1 cellular context compared by ENCODE assay signal in the genomic region with DNA sequence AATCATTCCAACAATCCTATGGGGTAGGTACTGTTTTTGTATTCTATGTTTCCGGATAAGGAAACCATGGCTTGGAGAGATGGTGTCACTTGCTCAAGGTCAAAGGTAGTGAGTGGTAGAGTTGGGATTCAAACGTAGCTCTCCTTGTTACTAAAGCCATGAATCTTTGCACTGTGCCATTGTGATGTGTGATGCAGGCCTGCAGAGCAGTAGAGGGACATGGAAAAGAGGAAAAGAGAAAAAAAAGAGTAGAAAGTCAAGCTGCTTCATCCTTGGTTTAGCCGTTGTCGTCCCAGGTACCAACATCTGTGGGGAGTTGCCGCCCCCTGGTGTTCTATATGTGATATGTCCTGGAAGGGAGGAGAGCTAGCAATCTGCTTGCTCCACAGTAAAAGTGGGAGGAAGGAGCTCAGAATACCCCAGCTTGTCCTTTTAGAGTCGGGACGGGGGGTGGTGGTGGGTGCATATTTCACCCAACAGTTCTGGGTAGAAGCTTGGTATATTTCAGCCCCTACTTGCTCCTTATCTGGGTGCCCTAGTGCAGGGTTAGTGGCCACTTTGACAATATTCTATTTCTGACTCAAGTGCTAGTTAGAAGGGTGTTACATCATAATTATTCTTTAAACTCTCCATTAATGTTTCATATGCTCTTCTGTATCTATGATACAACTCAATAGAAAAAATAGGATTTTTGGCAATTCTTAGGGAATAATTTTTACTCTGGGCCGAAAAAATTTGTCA.
TF ChIP-seq lines count a peak whose summit lies in the region.

No MANE protein-coding gene starts in this region.

TF ChIP-seq in GM12878, 131 proteins besides CTCF, POLR2A, EP300 and RAD21 (continued from another document):
- TF ChIP-seq SIN3A (IDR thresholded peaks at IDR 0.05; ENCODE audit: low read depth, low read length) (no peak), FOXK2 (IDR thresholded peaks at IDR 0.05) (no peak), BMI1 (IDR thresholded peaks at IDR 0.05; ENCODE audit: borderline replicate concordance) (no peak), NRF1 (conservative IDR thresholded peaks at IDR 0.05; ENCODE audit: low read depth, low read length) (no peak), CBX3 (IDR thresholded peaks at IDR 0.05; ENCODE audit: borderline replicate concordance, low read depth) (no peak), GABPA (IDR thresholded peaks at IDR 0.05; ENCODE audit: low read depth) (no peak), TAF1 (IDR thresholded peaks at IDR 0.05; ENCODE audit: borderline replicate concordance, low read depth, low read length) (no peak), BCL11A (IDR thresholded peaks at IDR 0.05; ENCODE audit: low read depth, low read length) (no peak), ASH2L (IDR thresholded peaks at IDR 0.05; ENCODE audit: borderline replicate concordance, low read depth) (no peak), RB1 (IDR thresholded peaks at IDR 0.05; ENCODE audit: borderline replicate concordance) (0 out of 2 replicates have a peak, but pooled peaks have one; percentile 52), NFIC (IDR thresholded peaks at IDR 0.05; ENCODE audit: low read depth, low read length) (no peak), SMC3 (IDR thresholded peaks at IDR 0.05; ENCODE audit: borderline replicate concordance, low read length) (peak; percentile 99)
- TF ChIP-seq, protein P1, sequence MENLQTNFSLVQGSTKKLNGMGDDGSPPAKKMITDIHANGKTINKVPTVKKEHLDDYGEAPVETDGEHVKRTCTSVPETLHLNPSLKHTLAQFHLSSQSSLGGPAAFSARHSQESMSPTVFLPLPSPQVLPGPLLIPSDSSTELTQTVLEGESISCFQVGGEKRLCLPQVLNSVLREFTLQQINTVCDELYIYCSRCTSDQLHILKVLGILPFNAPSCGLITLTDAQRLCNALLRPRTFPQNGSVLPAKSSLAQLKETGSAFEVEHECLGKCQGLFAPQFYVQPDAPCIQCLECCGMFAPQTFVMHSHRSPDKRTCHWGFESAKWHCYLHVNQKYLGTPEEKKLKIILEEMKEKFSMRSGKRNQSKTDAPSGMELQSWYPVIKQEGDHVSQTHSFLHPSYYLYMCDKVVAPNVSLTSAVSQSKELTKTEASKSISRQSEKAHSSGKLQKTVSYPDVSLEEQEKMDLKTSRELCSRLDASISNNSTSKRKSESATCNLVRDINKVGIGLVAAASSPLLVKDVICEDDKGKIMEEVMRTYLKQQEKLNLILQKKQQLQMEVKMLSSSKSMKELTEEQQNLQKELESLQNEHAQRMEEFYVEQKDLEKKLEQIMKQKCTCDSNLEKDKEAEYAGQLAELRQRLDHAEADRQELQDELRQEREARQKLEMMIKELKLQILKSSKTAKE (IDR thresholded peaks at IDR 0.05; ENCODE audit: low read depth, poor library complexity, severe bottlenecking), result no peak
- TF ChIP-seq, protein P2, sequence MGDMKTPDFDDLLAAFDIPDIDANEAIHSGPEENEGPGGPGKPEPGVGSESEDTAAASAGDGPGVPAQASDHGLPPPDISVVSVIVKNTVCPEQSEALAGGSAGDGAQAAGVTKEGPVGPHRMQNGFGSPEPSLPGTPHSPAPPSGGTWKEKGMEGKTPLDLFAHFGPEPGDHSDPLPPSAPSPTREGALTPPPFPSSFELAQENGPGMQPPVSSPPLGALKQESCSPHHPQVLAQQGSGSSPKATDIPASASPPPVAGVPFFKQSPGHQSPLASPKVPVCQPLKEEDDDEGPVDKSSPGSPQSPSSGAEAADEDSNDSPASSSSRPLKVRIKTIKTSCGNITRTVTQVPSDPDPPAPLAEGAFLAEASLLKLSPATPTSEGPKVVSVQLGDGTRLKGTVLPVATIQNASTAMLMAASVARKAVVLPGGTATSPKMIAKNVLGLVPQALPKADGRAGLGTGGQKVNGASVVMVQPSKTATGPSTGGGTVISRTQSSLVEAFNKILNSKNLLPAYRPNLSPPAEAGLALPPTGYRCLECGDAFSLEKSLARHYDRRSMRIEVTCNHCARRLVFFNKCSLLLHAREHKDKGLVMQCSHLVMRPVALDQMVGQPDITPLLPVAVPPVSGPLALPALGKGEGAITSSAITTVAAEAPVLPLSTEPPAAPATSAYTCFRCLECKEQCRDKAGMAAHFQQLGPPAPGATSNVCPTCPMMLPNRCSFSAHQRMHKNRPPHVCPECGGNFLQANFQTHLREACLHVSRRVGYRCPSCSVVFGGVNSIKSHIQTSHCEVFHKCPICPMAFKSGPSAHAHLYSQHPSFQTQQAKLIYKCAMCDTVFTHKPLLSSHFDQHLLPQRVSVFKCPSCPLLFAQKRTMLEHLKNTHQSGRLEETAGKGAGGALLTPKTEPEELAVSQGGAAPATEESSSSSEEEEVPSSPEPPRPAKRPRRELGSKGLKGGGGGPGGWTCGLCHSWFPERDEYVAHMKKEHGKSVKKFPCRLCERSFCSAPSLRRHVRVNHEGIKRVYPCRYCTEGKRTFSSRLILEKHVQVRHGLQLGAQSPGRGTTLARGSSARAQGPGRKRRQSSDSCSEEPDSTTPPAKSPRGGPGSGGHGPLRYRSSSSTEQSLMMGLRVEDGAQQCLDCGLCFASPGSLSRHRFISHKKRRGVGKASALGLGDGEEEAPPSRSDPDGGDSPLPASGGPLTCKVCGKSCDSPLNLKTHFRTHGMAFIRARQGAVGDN (IDR thresholded peaks at IDR 0.05), result no peak
- TF ChIP-seq, protein P3, sequence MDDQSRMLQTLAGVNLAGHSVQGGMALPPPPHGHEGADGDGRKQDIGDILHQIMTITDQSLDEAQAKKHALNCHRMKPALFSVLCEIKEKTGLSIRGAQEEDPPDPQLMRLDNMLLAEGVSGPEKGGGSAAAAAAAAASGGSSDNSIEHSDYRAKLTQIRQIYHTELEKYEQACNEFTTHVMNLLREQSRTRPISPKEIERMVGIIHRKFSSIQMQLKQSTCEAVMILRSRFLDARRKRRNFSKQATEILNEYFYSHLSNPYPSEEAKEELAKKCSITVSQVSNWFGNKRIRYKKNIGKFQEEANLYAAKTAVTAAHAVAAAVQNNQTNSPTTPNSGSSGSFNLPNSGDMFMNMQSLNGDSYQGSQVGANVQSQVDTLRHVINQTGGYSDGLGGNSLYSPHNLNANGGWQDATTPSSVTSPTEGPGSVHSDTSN (IDR thresholded peaks at IDR 0.05; ENCODE audit: insufficient replicate concordance, low read depth, low read length), result no peak
- TF ChIP-seq, protein P4, sequence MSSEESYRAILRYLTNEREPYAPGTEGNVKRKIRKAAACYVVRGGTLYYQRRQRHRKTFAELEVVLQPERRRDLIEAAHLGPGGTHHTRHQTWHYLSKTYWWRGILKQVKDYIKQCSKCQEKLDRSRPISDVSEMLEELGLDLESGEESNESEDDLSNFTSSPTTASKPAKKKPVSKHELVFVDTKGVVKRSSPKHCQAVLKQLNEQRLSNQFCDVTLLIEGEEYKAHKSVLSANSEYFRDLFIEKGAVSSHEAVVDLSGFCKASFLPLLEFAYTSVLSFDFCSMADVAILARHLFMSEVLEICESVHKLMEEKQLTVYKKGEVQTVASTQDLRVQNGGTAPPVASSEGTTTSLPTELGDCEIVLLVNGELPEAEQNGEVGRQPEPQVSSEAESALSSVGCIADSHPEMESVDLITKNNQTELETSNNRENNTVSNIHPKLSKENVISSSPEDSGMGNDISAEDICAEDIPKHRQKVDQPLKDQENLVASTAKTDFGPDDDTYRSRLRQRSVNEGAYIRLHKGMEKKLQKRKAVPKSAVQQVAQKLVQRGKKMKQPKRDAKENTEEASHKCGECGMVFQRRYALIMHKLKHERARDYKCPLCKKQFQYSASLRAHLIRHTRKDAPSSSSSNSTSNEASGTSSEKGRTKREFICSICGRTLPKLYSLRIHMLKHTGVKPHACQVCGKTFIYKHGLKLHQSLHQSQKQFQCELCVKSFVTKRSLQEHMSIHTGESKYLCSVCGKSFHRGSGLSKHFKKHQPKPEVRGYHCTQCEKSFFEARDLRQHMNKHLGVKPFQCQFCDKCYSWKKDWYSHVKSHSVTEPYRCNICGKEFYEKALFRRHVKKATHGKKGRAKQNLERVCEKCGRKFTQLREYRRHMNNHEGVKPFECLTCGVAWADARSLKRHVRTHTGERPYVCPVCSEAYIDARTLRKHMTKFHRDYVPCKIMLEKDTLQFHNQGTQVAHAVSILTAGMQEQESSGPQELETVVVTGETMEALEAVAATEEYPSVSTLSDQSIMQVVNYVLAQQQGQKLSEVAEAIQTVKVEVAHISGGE (CRISPR knock-in tag; IDR thresholded peaks at IDR 0.05), result no peak
